27 cellular contexts compared by ENCODE assay signal in genomic region chr6:109853426-109853825, GRCh38.
"Had no signal": no experiment of that assay in that cellular context is flagged by ENCODE, and none has a peak within 500 bp of the region (broad histone marks: within the 10 kb centered on the region; RNA-seq: fewer than 3 reads in every experiment).

No MANE protein-coding gene starts in this region.

- H3K4me3 ChIP-seq: body of pancreas, breast epithelium, colonic mucosa, MG63, Peyer's patch, SJSA1 had no signal

- H3K4me1 ChIP-seq: body of pancreas, breast epithelium, colonic mucosa, Peyer's patch, SJSA1 had no signal

- DNase-seq: activated CD4-positive, alpha-beta T cell treated with anti-CD3 and anti-CD28 coated beads for 36 hours; activated CD4-positive, alpha-beta T cell treated with anti-CD3 and anti-CD28 coated beads, Interleukin-2, amount 10 ng/mL, durations not matched to agents 7 days and 5 days; activated CD4-positive, alpha-beta T cell treated with anti-CD3 and anti-CD28 coated beads, Interleukin-2, amount 50 U/mL, for 48 hours; activated CD8-positive, alpha-beta T cell treated with anti-CD3 and anti-CD28 coated beads, Interleukin-2, amount 10 ng/mL, durations not matched to agents 7 days and 5 days; activated gamma-delta T cell; activated naive CD4-positive, alpha-beta T cell treated with Interleukin-2 at 50 U/mL for 16 hours; activated naive CD8-positive, alpha-beta T cell treated with anti-CD3 and anti-CD28 coated beads, Interleukin-2, amount 10 ng/mL, durations not matched to agents 7 days and 5 days; activated T-cell treated with anti-CD3 and anti-CD28 coated beads, Interleukin-2, amount 50 U/mL, for 24 hours; body of pancreas; colonic mucosa; Kasumi-1; MG63; NCI-H1092; NCI-H1436 treated with DMSO at 0.1 percent for 48 hours; NCI-H1694 treated with DMSO at 0.1 percent for 48 hours; NCI-H2029 treated with DMSO at 0.1 percent for 48 hours; NCI-H2107; NCI-H2171; NCI-H510A treated with DMSO at 0.1 percent for 48 hours; NCI-H526 treated with DMSO at 0.1 percent for 48 hours; NK-92 treated with Interleukin-12 subunit alpha and Interleukin-12 subunit beta, amount 100 ng/mL, for 24 hours; Peyer's patch; RPMI8226; SHP77 treated with DMSO at 0.1 percent for 48 hours; SK-N-SH had no signal

- H3K27ac ChIP-seq: body of pancreas, breast epithelium, colonic mucosa, Peyer's patch, SJSA1 had no signal

- H3K9ac ChIP-seq: SK-N-SH had no signal

- H3K36me3 ChIP-seq: breast epithelium, colonic mucosa, MG63, Peyer's patch, SJSA1 had no signal

- H3K27me3 ChIP-seq: body of pancreas, breast epithelium, colonic mucosa, MG63, Peyer's patch, SJSA1 had no signal

- H3K4me2 ChIP-seq: SK-N-SH had no signal
